ENCODE assay signal across 1 cellular context in the genomic region with DNA sequence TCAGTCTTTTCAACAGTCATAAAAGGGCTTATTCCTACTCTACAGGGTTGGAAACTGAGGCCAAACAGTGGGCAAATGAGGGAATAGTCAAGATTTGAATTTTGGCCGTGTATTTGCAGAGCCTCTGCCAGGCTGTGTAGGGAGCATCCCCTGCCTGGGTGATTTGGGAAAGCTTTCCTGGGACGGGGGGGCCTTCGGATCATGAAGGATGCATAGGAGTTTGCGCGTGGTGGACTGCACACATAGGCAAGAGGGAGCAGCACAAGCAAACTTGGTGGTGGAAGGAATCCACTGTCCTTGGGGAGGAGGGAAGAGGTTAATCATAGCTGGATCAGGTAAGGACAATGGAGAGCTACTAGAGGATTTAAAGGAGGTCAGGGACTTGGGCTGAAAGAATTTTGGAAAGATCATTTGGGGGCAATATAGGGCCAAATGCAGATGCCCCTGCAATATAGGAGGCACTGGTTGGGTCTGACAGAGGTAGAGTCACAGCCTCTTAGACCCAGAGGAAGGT.
TF ChIP-seq lines count a peak whose summit lies in the region.

No MANE protein-coding gene starts in this region.

TF ChIP-seq in HEK293, 187 proteins besides CTCF, POLR2A, EP300 and RAD21 (continued from another document):
- TF ChIP-seq, protein P1, sequence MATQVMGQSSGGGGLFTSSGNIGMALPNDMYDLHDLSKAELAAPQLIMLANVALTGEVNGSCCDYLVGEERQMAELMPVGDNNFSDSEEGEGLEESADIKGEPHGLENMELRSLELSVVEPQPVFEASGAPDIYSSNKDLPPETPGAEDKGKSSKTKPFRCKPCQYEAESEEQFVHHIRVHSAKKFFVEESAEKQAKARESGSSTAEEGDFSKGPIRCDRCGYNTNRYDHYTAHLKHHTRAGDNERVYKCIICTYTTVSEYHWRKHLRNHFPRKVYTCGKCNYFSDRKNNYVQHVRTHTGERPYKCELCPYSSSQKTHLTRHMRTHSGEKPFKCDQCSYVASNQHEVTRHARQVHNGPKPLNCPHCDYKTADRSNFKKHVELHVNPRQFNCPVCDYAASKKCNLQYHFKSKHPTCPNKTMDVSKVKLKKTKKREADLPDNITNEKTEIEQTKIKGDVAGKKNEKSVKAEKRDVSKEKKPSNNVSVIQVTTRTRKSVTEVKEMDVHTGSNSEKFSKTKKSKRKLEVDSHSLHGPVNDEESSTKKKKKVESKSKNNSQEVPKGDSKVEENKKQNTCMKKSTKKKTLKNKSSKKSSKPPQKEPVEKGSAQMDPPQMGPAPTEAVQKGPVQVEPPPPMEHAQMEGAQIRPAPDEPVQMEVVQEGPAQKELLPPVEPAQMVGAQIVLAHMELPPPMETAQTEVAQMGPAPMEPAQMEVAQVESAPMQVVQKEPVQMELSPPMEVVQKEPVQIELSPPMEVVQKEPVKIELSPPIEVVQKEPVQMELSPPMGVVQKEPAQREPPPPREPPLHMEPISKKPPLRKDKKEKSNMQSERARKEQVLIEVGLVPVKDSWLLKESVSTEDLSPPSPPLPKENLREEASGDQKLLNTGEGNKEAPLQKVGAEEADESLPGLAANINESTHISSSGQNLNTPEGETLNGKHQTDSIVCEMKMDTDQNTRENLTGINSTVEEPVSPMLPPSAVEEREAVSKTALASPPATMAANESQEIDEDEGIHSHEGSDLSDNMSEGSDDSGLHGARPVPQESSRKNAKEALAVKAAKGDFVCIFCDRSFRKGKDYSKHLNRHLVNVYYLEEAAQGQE (tag by site-specific recombination; IDR thresholded peaks at IDR 0.05) = peak; percentile 63
- TF ChIP-seq, protein P2, sequence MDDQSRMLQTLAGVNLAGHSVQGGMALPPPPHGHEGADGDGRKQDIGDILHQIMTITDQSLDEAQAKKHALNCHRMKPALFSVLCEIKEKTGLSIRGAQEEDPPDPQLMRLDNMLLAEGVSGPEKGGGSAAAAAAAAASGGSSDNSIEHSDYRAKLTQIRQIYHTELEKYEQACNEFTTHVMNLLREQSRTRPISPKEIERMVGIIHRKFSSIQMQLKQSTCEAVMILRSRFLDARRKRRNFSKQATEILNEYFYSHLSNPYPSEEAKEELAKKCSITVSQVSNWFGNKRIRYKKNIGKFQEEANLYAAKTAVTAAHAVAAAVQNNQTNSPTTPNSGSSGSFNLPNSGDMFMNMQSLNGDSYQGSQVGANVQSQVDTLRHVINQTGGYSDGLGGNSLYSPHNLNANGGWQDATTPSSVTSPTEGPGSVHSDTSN (CRISPR knock-in tag; IDR thresholded peaks at IDR 0.05) = no peak
- TF ChIP-seq ZNF596 (tag by site-specific recombination; IDR thresholded peaks at IDR 0.05) = no peak
- TF ChIP-seq BCL11B (tag by site-specific recombination; IDR thresholded peaks at IDR 0.05; ENCODE audit: low read depth) = no peak
- no peak for TF ChIP-seq ZNF169 (tag by site-specific recombination; IDR thresholded peaks at IDR 0.05)
- TF ChIP-seq SCRT1 (tag by site-specific recombination; IDR thresholded peaks at IDR 0.05; ENCODE audit: borderline replicate concordance) = no peak
- no peak for TF ChIP-seq ZNF146 (tag by site-specific recombination; IDR thresholded peaks at IDR 0.05)
- TF ChIP-seq ZFP3 (tag by site-specific recombination; IDR thresholded peaks at IDR 0.05; ENCODE audit: low read depth) = peak; percentile 88
- TF ChIP-seq, protein P3, sequence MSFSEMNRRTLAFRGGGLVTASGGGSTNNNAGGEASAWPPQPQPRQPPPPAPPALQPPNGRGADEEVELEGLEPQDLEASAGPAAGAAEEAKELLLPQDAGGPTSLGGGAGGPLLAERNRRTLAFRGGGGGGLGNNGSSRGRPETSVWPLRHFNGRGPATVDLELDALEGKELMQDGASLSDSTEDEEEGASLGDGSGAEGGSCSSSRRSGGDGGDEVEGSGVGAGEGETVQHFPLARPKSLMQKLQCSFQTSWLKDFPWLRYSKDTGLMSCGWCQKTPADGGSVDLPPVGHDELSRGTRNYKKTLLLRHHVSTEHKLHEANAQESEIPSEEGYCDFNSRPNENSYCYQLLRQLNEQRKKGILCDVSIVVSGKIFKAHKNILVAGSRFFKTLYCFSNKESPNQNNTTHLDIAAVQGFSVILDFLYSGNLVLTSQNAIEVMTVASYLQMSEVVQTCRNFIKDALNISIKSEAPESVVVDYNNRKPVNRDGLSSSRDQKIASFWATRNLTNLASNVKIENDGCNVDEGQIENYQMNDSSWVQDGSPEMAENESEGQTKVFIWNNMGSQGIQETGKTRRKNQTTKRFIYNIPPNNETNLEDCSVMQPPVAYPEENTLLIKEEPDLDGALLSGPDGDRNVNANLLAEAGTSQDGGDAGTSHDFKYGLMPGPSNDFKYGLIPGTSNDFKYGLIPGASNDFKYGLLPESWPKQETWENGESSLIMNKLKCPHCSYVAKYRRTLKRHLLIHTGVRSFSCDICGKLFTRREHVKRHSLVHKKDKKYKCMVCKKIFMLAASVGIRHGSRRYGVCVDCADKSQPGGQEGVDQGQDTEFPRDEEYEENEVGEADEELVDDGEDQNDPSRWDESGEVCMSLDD (tag by site-specific recombination; IDR thresholded peaks at IDR 0.05) = no peak
